ENCODE assay signal across 11 cellular contexts in genomic region chr5:143056792-143057579, GRCh38.
DNase-seq lines count a peak whose midpoint lies in the region; ATAC-seq and TF ChIP-seq lines count a peak whose summit lies in the region.
"Had no signal": no experiment of that assay in that cellular context is flagged by ENCODE, and none has a peak within 500 bp of the region (broad histone marks: within the 10 kb centered on the region; RNA-seq: fewer than 3 reads in every experiment).

No MANE protein-coding gene starts in this region.

- H2AFZ ChIP-seq in Karpas-422 (ENCODE audit: low read length): no peak overlapping the region

- H3K4me2 ChIP-seq in Karpas-422 (ENCODE audit: low read depth, low read length, poor library complexity, severe bottlenecking): no peak overlapping the region

- H3K27me3 ChIP-seq in Karpas-422 (ENCODE audit: low read length) (no peaks in the 10 kb centered on the region), lower lobe of right lung (ENCODE audit: low read depth) (no peaks in the 10 kb centered on the region)
- H3K27me3 ChIP-seq: MG63 had no signal

- TF ChIP-seq POLR2A in GM18505 (IDR thresholded peaks at IDR 0.05; ENCODE audit: borderline replicate concordance, extremely low read depth, insufficient read depth, insufficient read length): peak; percentile 60

- no peak for TF ChIP-seq CTCF in lower lobe of right lung (IDR thresholded peaks at IDR 0.05)

- intact Hi-C loops in lower lobe of right lung (cut with DNase I): no loop called here

- DNase-seq in Karpas-422 (no peak), lower lobe of right lung (no peak), medulla oblongata (ENCODE audit: extremely low spot score) (no peak), ureter (ENCODE audit: low spot score) (no peak), retina (no peak)
- DNase-seq: DMS79 treated with DMSO at 0.1 percent for 48 hours, left cardiac atrium, MG63 had no signal

- H3K36me3 ChIP-seq in Karpas-422 (ENCODE audit: insufficient read depth, low read length) (no peaks in the 10 kb centered on the region), lower lobe of right lung (no peaks in the 10 kb centered on the region)
- H3K36me3 ChIP-seq: MG63 had no signal

- H3K9me2 ChIP-seq in Karpas-422 (replicated peaks; ENCODE audit: insufficient read depth, low read length): no peaks in the 10 kb centered on the region

- H3K4me3 ChIP-seq in Karpas-422 (ENCODE audit: low read length) (no peak overlapping the region), lower lobe of right lung (no peak overlapping the region)
- H3K4me3 ChIP-seq: MG63 had no signal

- no peak overlapping the region for H3K9ac ChIP-seq in Karpas-422 (ENCODE audit: low read length)

- H3K9me3 ChIP-seq in Karpas-422 (ENCODE audit: low read length) (no peaks in the 10 kb centered on the region), lower lobe of right lung (no peaks in the 10 kb centered on the region)
- H3K9me3 ChIP-seq: MG63 had no signal

- ATAC-seq in GM18505 (IDR thresholded peaks at IDR 0.05; ENCODE audit: unreplicated experiment) (peak; percentile 26), GM21717 (IDR thresholded peaks at IDR 0.05; ENCODE audit: unreplicated experiment) (peak; percentile 38), lower lobe of right lung (no peak), GM21737 (IDR thresholded peaks at IDR 0.05; ENCODE audit: unreplicated experiment) (no peak)

- H3K27ac ChIP-seq in Karpas-422 (ENCODE audit: low read length) (0 out of 2 replicates have a peak overlapping the region, but pooled peaks have one; percentile 2), lower lobe of right lung (peak overlapping the region; percentile 2)

- H3K4me1 ChIP-seq in Karpas-422 (ENCODE audit: low read length): peaks cover 61% of the 10 kb centered on the region
- H3K4me1 ChIP-seq in lower lobe of right lung: peaks cover 50% of the 10 kb centered on the region

- H3K79me2 ChIP-seq in Karpas-422 (ENCODE audit: low read length): no peaks in the 10 kb centered on the region

- no peaks in the 10 kb centered on the region for H4K20me1 ChIP-seq in Karpas-422 (ENCODE audit: insufficient read depth, low read depth, low read length)

Comparison
In these comparisons a context has a peak if more than half of its experiments do, and no peak if none do; other contexts are left out.
1. ATAC-seq: peak in GM18505 (single experiment) and GM21717 (single experiment); none in lower lobe of right lung (0 of 2) and GM21737 (single experiment).